9 cellular contexts compared by ENCODE assay signal in genomic region chr2:134782792-134783191, GRCh38. TPM values are rescaled to one million over a fixed set of nuclear protein-coding genes. Genes with fewer than 3 reads are reported as not detected.
DNase-seq lines count a peak whose midpoint lies in the region; ATAC-seq lines count a peak whose summit lies in the region.
"Had no signal": no experiment of that assay in that cellular context is flagged by ENCODE, and none has a peak within 500 bp of the region (broad histone marks: within the 10 kb centered on the region; RNA-seq: fewer than 3 reads in every experiment).

No MANE protein-coding gene starts in this region.

- peaks cover 5% of the 10 kb centered on the region for H3K4me1 Mint-ChIP-seq in activated CD4-positive, alpha-beta T cell treated with anti-CD3 and anti-CD28 coated beads, Interleukin-2, amount 10 ng/mL, durations not matched to agents 7 days and 5 days

- DNase-seq in activated CD4-positive, alpha-beta T cell treated with anti-CD3 and anti-CD28 coated beads, Interleukin-2, amount 10 ng/mL, durations not matched to agents 7 days and 5 days, result peak; percentile 22
- DNase-seq in activated CD4-positive, alpha-beta T cell treated with anti-CD3 and anti-CD28 coated beads for 48 hours, result no peak
- peak; percentile 61 for DNase-seq in SKM-1 treated with dmso at 0.1 percent for 144 hours (lab: John Stamatoyannopoulos, UW; ENCODE audit: unreplicated experiment)
- peak; percentile 51 to 56 for DNase-seq in lung microvascular endothelial cell (ENCODE audit: low read depth in 2 of 2)
- DNase-seq in DMS53 (lab: John Stamatoyannopoulos, UW), result no peak
- DNase-seq in hepatic stellate cell (ENCODE audit: low spot score), result no peak
- DNase-seq in activated T-cell treated with anti-CD3 and anti-CD28 coated beads for 4 hours, result no peak

- H3K27ac Mint-ChIP-seq in activated CD4-positive, alpha-beta T cell treated with anti-CD3 and anti-CD28 coated beads, Interleukin-2, amount 10 ng/mL, durations not matched to agents 7 days and 5 days, result no peak overlapping the region

- H3K9me3 Mint-ChIP-seq in activated CD4-positive, alpha-beta T cell treated with anti-CD3 and anti-CD28 coated beads, Interleukin-2, amount 10 ng/mL, durations not matched to agents 7 days and 5 days, result no peaks in the 10 kb centered on the region

- no peak overlapping the region for H3K4me3 Mint-ChIP-seq in activated CD4-positive, alpha-beta T cell treated with anti-CD3 and anti-CD28 coated beads, Interleukin-2, amount 10 ng/mL, durations not matched to agents 7 days and 5 days
- H3K4me3 Mint-ChIP-seq: CD4-positive, alpha-beta memory T cell had no signal

- CTCF ChIA-PET in activated CD4-positive, alpha-beta T cell treated with anti-CD3 and anti-CD28 coated beads, Interleukin-2, amount 10 ng/mL, durations not matched to agents 7 days and 5 days (lab: Charles Lee), result interaction anchor here (0.6 kb wide), 1 partner anchor 577 kb away, joined by 3 read pairs; no protein-coding TSS in a partner anchor

- peaks cover 2% of the 10 kb centered on the region for H3K27me3 Mint-ChIP-seq in activated CD4-positive, alpha-beta T cell treated with anti-CD3 and anti-CD28 coated beads, Interleukin-2, amount 10 ng/mL, durations not matched to agents 7 days and 5 days

- H3K36me3 Mint-ChIP-seq in activated CD4-positive, alpha-beta T cell treated with anti-CD3 and anti-CD28 coated beads, Interleukin-2, amount 10 ng/mL, durations not matched to agents 7 days and 5 days (ENCODE audit: low read depth), result no peaks in the 10 kb centered on the region
- H3K36me3 Mint-ChIP-seq: CD4-positive, alpha-beta memory T cell had no signal

- POLR2A ChIA-PET in activated CD4-positive, alpha-beta T cell treated with anti-CD3 and anti-CD28 coated beads, Interleukin-2, amount 10 ng/mL, durations not matched to agents 7 days and 5 days (lab: Charles Lee), result no interaction called here

- peak; percentile 56 for ATAC-seq in HG03460 (IDR thresholded peaks at IDR 0.05; ENCODE audit: unreplicated experiment)

RNA-seq across cellular contexts. Expression of gene ACMSD, which starts 55.6 kb away (rescaled TPM):
- total RNA-seq in activated CD4-positive, alpha-beta T cell treated with anti-CD3 and anti-CD28 coated beads, Interleukin-2, amount 10 ng/mL, durations not matched to agents 7 days and 5 days, result not detected
- total RNA-seq in lung microvascular endothelial cell, result not detected in 2 replicates
- total RNA-seq: CD4-positive, alpha-beta memory T cell had no signal

Comparison
In these comparisons a context has a peak if more than half of its experiments do, and no peak if none do; other contexts are left out.
1. DNase-seq: peak in activated CD4-positive, alpha-beta T cell treated with anti-CD3 and anti-CD28 coated beads, Interleukin-2, amount 10 ng/mL, durations not matched to agents 7 days and 5 days (single experiment), SKM-1 treated with dmso at 0.1 percent for 144 hours (single experiment) and lung microvascular endothelial cell (2 of 2); none in activated CD4-positive, alpha-beta T cell treated with anti-CD3 and anti-CD28 coated beads for 48 hours (single experiment), DMS53 (single experiment), hepatic stellate cell (single experiment) and activated T-cell treated with anti-CD3 and anti-CD28 coated beads for 4 hours (single experiment).